In genomic region chr20:8924539-8924938, GRCh38 we compare ENCODE assay signal across 33 cellular contexts.
DNase-seq lines count a peak whose midpoint lies in the region; ATAC-seq, FAIRE-seq and TF ChIP-seq lines count a peak whose summit lies in the region.
"Had no signal": no experiment of that assay in that cellular context is flagged by ENCODE, and none has a peak within 500 bp of the region (broad histone marks: within the 10 kb centered on the region; RNA-seq: fewer than 3 reads in every experiment).

No MANE protein-coding gene starts in this region.

- POLR2A ChIA-PET in HepG2 (lab: Yijun Ruan, JAX): no interaction called here
- POLR2A ChIA-PET in HEK293 (lab: Yijun Ruan, JAX): no interaction called here
- POLR2A ChIA-PET in K562 (lab: Yijun Ruan, JAX): no interaction called here

- CTCF ChIA-PET in HepG2 (lab: Yijun Ruan, JAX; ENCODE audit: low intra/inter-chr PET ratio, low total read pairs) (no interaction called here), HEK293 (lab: Yijun Ruan, JAX) (no interaction called here), K562 (lab: Yijun Ruan, JAX; ENCODE audit: low intra/inter-chr PET ratio) (no interaction called here)

- H3K9me3 ChIP-seq in HepG2 (ENCODE audit: low read length) (peaks cover 7% of the 10 kb centered on the region; the same call in 1 of the 2 replicates), right lobe of liver (no peaks in the 10 kb centered on the region), HEK293 (ENCODE audit: control insufficient read depth, insufficient read depth, low read depth, low read length) (no peaks in the 10 kb centered on the region), K562 (replicated peaks; ENCODE audit: control insufficient read depth, insufficient read depth, low read depth, low read length) (no peaks in the 10 kb centered on the region), GM23248 (ENCODE audit: low read depth) (no peaks in the 10 kb centered on the region)
- H3K9me3 ChIP-seq: A549, BE2C had no signal

- H3F3A ChIP-seq in GM23248 (ENCODE audit: insufficient read depth): no peaks in the 10 kb centered on the region

- H3K36me3 ChIP-seq in HepG2 (replicated peaks in 1 of 2; ENCODE audit: control insufficient read depth in 1 of 2, insufficient read depth in 2 of 2, low read length in 2 of 2) (no peaks in the 10 kb centered on the region), right lobe of liver (no peaks in the 10 kb centered on the region), HEK293 (ENCODE audit: control insufficient read depth in 2 of 2, insufficient read depth in 1 of 2, low read length in 2 of 2) (no peaks in the 10 kb centered on the region), K562 (ENCODE audit: control insufficient read depth, insufficient read depth, low read length) (no peaks in the 10 kb centered on the region), GM23248 (ENCODE audit: low read depth) (no peaks in the 10 kb centered on the region)
- H3K36me3 ChIP-seq: BE2C; BLaER1; BLaER1 treated with 17β-estradiol and CSF1 and Interleukin-3, amounts not matched to agents 10 nM and 100 nM had no signal

- H3K9me1 ChIP-seq in K562 (ENCODE audit: control insufficient read depth, insufficient read depth, low read length): no peaks in the 10 kb centered on the region

- H3K27me3 ChIP-seq in HepG2 (ENCODE audit: control insufficient read depth in 1 of 2, insufficient read depth in 2 of 2, low read length in 2 of 2): 0 out of 5 replicates have a peak, but pooled peaks cover 0 to 2% of the 10 kb centered on the region in 2 experiments
- no peaks in the 10 kb centered on the region for H3K27me3 ChIP-seq in right lobe of liver
- H3K27me3 ChIP-seq in K562 (ENCODE audit: control insufficient read depth in 2 of 2, insufficient read depth in 2 of 2, low read length in 2 of 2): no peaks in the 10 kb centered on the region
- H3K27me3 ChIP-seq in GM23248 (replicated peaks; ENCODE audit: insufficient read depth): no peaks in the 10 kb centered on the region
- H3K27me3 ChIP-seq: BE2C; BLaER1; BLaER1 treated with 17β-estradiol and CSF1 and Interleukin-3, amounts not matched to agents 10 nM and 100 nM had no signal

- no peak for TF ChIP-seq CTCF in HepG2 (CRISPR knock-in tag; IDR thresholded peaks at IDR 0.05)
- TF ChIP-seq CTCF in right lobe of liver (IDR thresholded peaks at IDR 0.05): no peak
- no peak for TF ChIP-seq CTCF in HEK293 (tag by site-specific recombination; IDR thresholded peaks at IDR 0.05)
- no peak for TF ChIP-seq CTCF in K562 (IDR thresholded peaks at IDR 0.05 in 2 of 3, conservative IDR thresholded peaks at IDR 0.05 in 1 of 3; ENCODE audit: insufficient read depth in 2 of 3, low read depth in 1 of 3, low read length in 3 of 3)

- WGBS in HepG2 (ENCODE audit: low lambda C conversion rate): 0% methylated on average over 2 of the region's 2 CpGs
- 39% methylated on average over 2 of the region's 2 CpGs for WGBS in right lobe of liver (ENCODE audit: insufficient coverage, low coverage, low lambda C conversion rate, missing lambda C conversion rate)
- 0% methylated on average over 2 of the region's 2 CpGs for WGBS in K562 (ENCODE audit: insufficient coverage, low coverage, missing lambda C conversion rate)
- WGBS in GM23248 (ENCODE audit: low coverage in 1 of 2, low lambda C conversion rate in 2 of 2, missing lambda C conversion rate in 2 of 2), 2 experiments: 37 to 60% methylated on average over 2 of the region's 2 CpGs

- TF ChIP-seq EP300 in HepG2 (IDR thresholded peaks at IDR 0.05; ENCODE audit: low read depth in 2 of 2, low read length in 2 of 2) (no peak), HepG2 (CRISPR knock-in tag; IDR thresholded peaks at IDR 0.05; ENCODE audit: borderline replicate concordance) (no peak), K562 (IDR thresholded peaks at IDR 0.05; ENCODE audit: low read length) (no peak)

- no peak overlapping the region for H3K4me2 ChIP-seq in HepG2 (ENCODE audit: low read depth, low read length)
- H3K4me2 ChIP-seq in K562 (ENCODE audit: insufficient read depth, low read length): no peak overlapping the region
- H3K4me2 ChIP-seq in GM23248 (ENCODE audit: unreplicated experiment): no peak overlapping the region
- H3K4me2 ChIP-seq: A549; BLaER1; BLaER1 treated with 17β-estradiol and CSF1 and Interleukin-3, amounts not matched to agents 10 nM and 100 nM had no signal

- no peaks in the 10 kb centered on the region for H4K20me1 ChIP-seq in HepG2 (ENCODE audit: insufficient read depth, low read length)
- no peaks in the 10 kb centered on the region for H4K20me1 ChIP-seq in K562 (replicated peaks; ENCODE audit: control insufficient read depth, insufficient read depth, low read length)
- no peaks in the 10 kb centered on the region for H4K20me1 ChIP-seq in GM23248 (ENCODE audit: insufficient read depth)
- H4K20me1 ChIP-seq: BLaER1; BLaER1 treated with 17β-estradiol and CSF1 and Interleukin-3, amounts not matched to agents 10 nM and 100 nM had no signal

- H3K4me1 ChIP-seq in HepG2 (ENCODE audit: insufficient read depth, low read length): no peaks in the 10 kb centered on the region
- H3K4me1 ChIP-seq in right lobe of liver: no peaks in the 10 kb centered on the region
- no peaks in the 10 kb centered on the region for H3K4me1 ChIP-seq in HEK293 (ENCODE audit: control insufficient read depth, insufficient read depth, low read length)
- no peaks in the 10 kb centered on the region for H3K4me1 ChIP-seq in K562 (replicated peaks in 1 of 2; ENCODE audit: control insufficient read depth in 2 of 2, insufficient read depth in 2 of 2, low read length in 2 of 2)
- H3K4me1 ChIP-seq in GM23248 (ENCODE audit: insufficient read depth): no peaks in the 10 kb centered on the region
- H3K4me1 ChIP-seq: A549; BE2C; BLaER1; BLaER1 treated with 17β-estradiol and CSF1 and Interleukin-3, amounts not matched to agents 10 nM and 100 nM; Caco-2 had no signal

- no TSS peak for BruUV-seq in HepG2 (replicated peaks; lab: Mats Ljungman, UMichigan)
- no TSS peak for BruUV-seq in K562 (replicated peaks; lab: Mats Ljungman, UMichigan)

- FAIRE-seq in HepG2 (lab: Jason Lieb, UNC): peak; percentile 52
- FAIRE-seq in K562 (lab: Jason Lieb, UNC): no peak
- FAIRE-seq: A204.1, D721Med had no signal

- H3K9ac ChIP-seq in HepG2 (ENCODE audit: insufficient read depth, low read depth, low read length) (no peak overlapping the region), K562 (ENCODE audit: insufficient read depth in 1 of 2, low read depth in 2 of 2, low read length in 2 of 2) (no peak overlapping the region), GM23248 (no peak overlapping the region)
- H3K9ac ChIP-seq: BLaER1; BLaER1 treated with 17β-estradiol and CSF1 and Interleukin-3, amounts not matched to agents 10 nM and 100 nM had no signal

- intact Hi-C loops in HepG2 (cut with micrococcal nuclease; ENCODE audit: unreplicated experiment): no loop called here
- intact Hi-C loops in right lobe of liver (cut with DNase I): no loop called here
- intact Hi-C loops in K562 (cut with micrococcal nuclease): no loop called here

- no peak overlapping the region for H3K27ac ChIP-seq in HepG2 (ENCODE audit: extremely low read length, insufficient read depth, low read length)
- no peak overlapping the region for H3K27ac ChIP-seq in right lobe of liver
- no peak overlapping the region for H3K27ac ChIP-seq in HEK293 (ENCODE audit: extremely low read depth, low read depth, low read length)
- H3K27ac ChIP-seq in K562 (ENCODE audit: extremely low read depth, low read depth, low read length): no peak overlapping the region
- H3K27ac ChIP-seq in GM23248: no peak overlapping the region
- H3K27ac ChIP-seq: 22Rv1; A549; BLaER1; BLaER1 treated with 17β-estradiol and CSF1 and Interleukin-3, amounts not matched to agents 10 nM and 100 nM; C4-2B had no signal

- in situ Hi-C loops in HepG2 (cut with HindIII; ENCODE audit: extremely low pct_ligation_motif_present, low pct_unique_long_range_greater_than_20kb): no loop called here
- in situ Hi-C loops in K562 (cut with MboI): no loop called here
- in situ Hi-C loops in GM23248 (cut with MboI): no loop called here

- DNase-seq in HepG2 (ENCODE audit: low spot score): no peak
- DNase-seq in right lobe of liver: no peak
- no peak for DNase-seq in K562 (ENCODE audit: extremely low read depth in 1 of 4, low spot score in 3 of 4)
- no peak for DNase-seq in GM23248
- DNase-seq in ecto neural progenitor cell (ENCODE audit: low spot score): no peak
- DNase-seq: 8988T; ACHN; AML-193; BE2C; C1 segment of cervical spinal cord; Caco-2; Calu3; CD4-positive, alpha-beta memory T cell; CD4-positive, alpha-beta T cell; CD4-positive, CD25-positive, alpha-beta regulatory T cell; CD8-positive, alpha-beta memory T cell; CD8-positive, alpha-beta T cell; COR-L47; DMS 273 treated with DMSO at 0.1 percent for 48 hours; DMS153; DMS53; DMS79; DMS79 treated with DMSO at 0.1 percent for 48 hours; DND-41; EL had no signal

- TF ChIP-seq RAD21 in HepG2 (CRISPR knock-in tag; IDR thresholded peaks at IDR 0.05) (no peak), K562 (CRISPR knock-in tag; conservative IDR thresholded peaks at IDR 0.05 in 1 of 2, IDR thresholded peaks at IDR 0.05 in 1 of 2) (no peak)

- H2AFZ ChIP-seq in HepG2 (ENCODE audit: low read length) (no peak overlapping the region), K562 (ENCODE audit: low read depth, low read length) (no peak overlapping the region), GM23248 (no peak overlapping the region)

- H3K4me3 ChIP-seq in HepG2 (replicated peaks in 1 of 3; ENCODE audit: insufficient read depth in 1 of 3, low read depth in 2 of 3, low read length in 3 of 3) (no peak overlapping the region), right lobe of liver (no peak overlapping the region), HEK293 (ENCODE audit: low read depth, low read length) (no peak overlapping the region), K562 (no peak overlapping the region), GM23248 (no peak overlapping the region)
- H3K4me3 ChIP-seq: A549; BLaER1; BLaER1 treated with 17β-estradiol and CSF1 and Interleukin-3, amounts not matched to agents 10 nM and 100 nM had no signal

- ATAC-seq in HepG2 (no peak), right lobe of liver (no peak), K562 (no peak)
- ATAC-seq: A549; CD8-positive, alpha-beta T cell had no signal

- H3K9me2 ChIP-seq in GM23248 (ENCODE audit: insufficient read depth): no peaks in the 10 kb centered on the region

- H3K79me2 ChIP-seq in HepG2 (ENCODE audit: insufficient read depth, low read length): no peaks in the 10 kb centered on the region
- H3K79me2 ChIP-seq in K562 (ENCODE audit: control insufficient read depth, insufficient read depth, low read length): no peaks in the 10 kb centered on the region
- no peaks in the 10 kb centered on the region for H3K79me2 ChIP-seq in GM23248 (ENCODE audit: insufficient read depth)

- TF ChIP-seq POLR2A in HepG2 (IDR thresholded peaks at IDR 0.05; ENCODE audit: insufficient read depth in 1 of 2, low read depth in 2 of 2, low read length in 2 of 2) (no peak), right lobe of liver (IDR thresholded peaks at IDR 0.05) (no peak), K562 (conservative IDR thresholded peaks at IDR 0.05) (no peak)

TF ChIP-seq in HepG2, 621 proteins besides CTCF, POLR2A, EP300 and RAD21 (continues in another document):
- peak; percentile 85 for TF ChIP-seq ZNF431 (CRISPR knock-in tag; IDR thresholded peaks at IDR 0.05; ENCODE audit: borderline replicate concordance, low read depth)

TF ChIP-seq in HEK293, 187 proteins besides CTCF, POLR2A, EP300 and RAD21 (continues in another document):
- peak; percentile 22 for TF ChIP-seq SETDB1 (IDR thresholded peaks at IDR 0.05; ENCODE audit: insufficient read length, low read length)

TF ChIP-seq in K562, 482 proteins besides CTCF, POLR2A, EP300 and RAD21 (continues in another document):
- TF ChIP-seq ZNF431 (CRISPR knock-in tag; IDR thresholded peaks at IDR 0.05): peak; percentile 82; the same call in 1 of the 2 replicates

Comparison
In these comparisons a context has a peak if more than half of its experiments do, and no peak if none do; other contexts are left out.
1. Of the 241 proteins assayed by ChIP-seq in both HepG2 and K562: peak only in HepG2: none; only in K562: none; in both: ZNF431; in neither: 240.